Comparison of ENCODE assay signal across 8 cellular contexts in genomic region chr9:27528886-27529315, GRCh38. TPM values are rescaled to one million over a fixed set of nuclear protein-coding genes. Genes with fewer than 3 reads are reported as not detected.
A peak's percentile ranks its signal among the peaks of the same experiment; 100 is the strongest.
DNase-seq lines count a peak whose midpoint lies in the region; ATAC-seq and TF ChIP-seq lines count a peak whose summit lies in the region.

No MANE protein-coding gene starts in this region.

- no peaks in the 10 kb centered on the region for H3K36me3 Mint-ChIP-seq in natural killer cell treated with Interleukin-12 subunit alpha and Interleukin-12 subunit beta and Interleukin-15 and Interleukin-18, amount 100 ng/mL, for 72 hours

- H3K27me3 Mint-ChIP-seq in natural killer cell treated with Interleukin-12 subunit alpha and Interleukin-12 subunit beta and Interleukin-15 and Interleukin-18, amount 100 ng/mL, for 72 hours = peaks cover 25 to 28% of the 10 kb centered on the region in 2 donors

- peak overlapping the region in 1 of 2 experiments; percentile 52; a peak in 2 of 4 replicates for H3K4me3 ChIP-seq in DND-41 (ENCODE audit: low read depth in 1 of 2, low read length in 2 of 2)
- H3K4me3 ChIP-seq in Loucy (ENCODE audit: low read length, poor library complexity, severe bottlenecking) = peak overlapping the region; percentile 79
- peak overlapping the region; percentile 52 for H3K4me3 ChIP-seq in fibroblast of pulmonary artery (replicated peaks; ENCODE audit: low read depth, low read length)
- H3K4me3 ChIP-seq in thymus (ENCODE audit: low read length) = peak overlapping the region; percentile 64

- peaks cover 0 to 6% of the 10 kb centered on the region in 2 donors for H3K4me1 Mint-ChIP-seq in natural killer cell treated with Interleukin-12 subunit alpha and Interleukin-12 subunit beta and Interleukin-15 and Interleukin-18, amount 100 ng/mL, for 72 hours (ENCODE audit: low read depth in 2 of 2)

- WGBS in thymus = under 1% methylated on average over 25 of the region's 25 CpGs

- no peaks in the 10 kb centered on the region for H3K9me3 Mint-ChIP-seq in natural killer cell treated with Interleukin-12 subunit alpha and Interleukin-12 subunit beta and Interleukin-15 and Interleukin-18, amount 100 ng/mL, for 72 hours

- no peaks in the 10 kb centered on the region for H3K9me2 ChIP-seq in Loucy (replicated peaks; ENCODE audit: low read depth, low read length)

- ATAC-seq in DND-41 (ENCODE audit: insufficient read depth, low read depth) (no peak), GM21717 (IDR thresholded peaks at IDR 0.05; ENCODE audit: unreplicated experiment) (peak; percentile 72)
- ATAC-seq in natural killer cell treated with Interleukin-12 subunit alpha and Interleukin-12 subunit beta and Interleukin-15 and Interleukin-18, amount 100 ng/mL, for 72 hours = peak; percentile 79 to 86

- H3K27ac ChIP-seq in DND-41 (ENCODE audit: low read length) (no peak overlapping the region), thymus (ENCODE audit: low read depth) (peak overlapping the region; percentile 77)

- peaks cover 11% of the 10 kb centered on the region; the same call in 1 of the 2 replicates for H3K4me1 ChIP-seq in DND-41 (ENCODE audit: insufficient read depth, low read length)
- no peaks in the 10 kb centered on the region for H3K4me1 ChIP-seq in Loucy (ENCODE audit: insufficient read depth, low read length, poor library complexity, severe bottlenecking)
- H3K4me1 ChIP-seq in thymus (ENCODE audit: control insufficient read depth, insufficient read depth, low read length) = peaks cover 10% of the 10 kb centered on the region

- DNase-seq in DND-41 = no peak
- peak; percentile 9 for DNase-seq in activated T-helper 1 cell treated with Interleukin-2 at 50 U/mL for 16 hours (ENCODE audit: low read depth)
- peak; percentile 11 for DNase-seq in fibroblast of pulmonary artery (ENCODE audit: low read depth)
- peak; percentile 79 for DNase-seq in natural killer cell treated with Interleukin-12 subunit alpha and Interleukin-12 subunit beta and Interleukin-15 and Interleukin-18, amount 100 ng/mL, for 72 hours (ENCODE audit: low spot score)
- DNase-seq in DMS79 (lab: John Stamatoyannopoulos, UW) = no peak

- no peaks in the 10 kb centered on the region for H3K36me3 ChIP-seq in DND-41 (ENCODE audit: insufficient read depth, low read length)
- no peaks in the 10 kb centered on the region for H3K36me3 ChIP-seq in Loucy (ENCODE audit: insufficient read depth, low read length)
- H3K36me3 ChIP-seq in thymus (ENCODE audit: control insufficient read depth, insufficient read depth) = no peaks in the 10 kb centered on the region

- peaks cover 34% of the 10 kb centered on the region for H3K27me3 ChIP-seq in DND-41 (ENCODE audit: insufficient read depth, low read length, poor library complexity)
- H3K27me3 ChIP-seq in Loucy (ENCODE audit: insufficient read depth, low read length, poor library complexity, severe bottlenecking) = peaks cover 15% of the 10 kb centered on the region
- H3K27me3 ChIP-seq in thymus (ENCODE audit: control insufficient read depth, insufficient read depth) = peaks cover 4% of the 10 kb centered on the region

- no peaks in the 10 kb centered on the region for H3F3A ChIP-seq in Loucy (ENCODE audit: low read depth)

- peak overlapping the region in 1 of 2 donors; percentile 48 for H3K27ac Mint-ChIP-seq in natural killer cell treated with Interleukin-12 subunit alpha and Interleukin-12 subunit beta and Interleukin-15 and Interleukin-18, amount 100 ng/mL, for 72 hours

- H3K9me3 ChIP-seq in DND-41 (ENCODE audit: insufficient read depth, low read length, severe bottlenecking) (no peaks in the 10 kb centered on the region), Loucy (ENCODE audit: insufficient read depth, low read depth, low read length) (no peaks in the 10 kb centered on the region), thymus (ENCODE audit: control insufficient read depth) (no peaks in the 10 kb centered on the region)

- peak overlapping the region; percentile 79 for H3K4me3 Mint-ChIP-seq in natural killer cell treated with Interleukin-12 subunit alpha and Interleukin-12 subunit beta and Interleukin-15 and Interleukin-18, amount 100 ng/mL, for 72 hours

- H3K79me2 ChIP-seq in DND-41 (ENCODE audit: insufficient read depth, low read length) (no peaks in the 10 kb centered on the region), Loucy (ENCODE audit: insufficient read depth, low read length) (no peaks in the 10 kb centered on the region)

- 0 out of 2 replicates have a peak, but pooled peaks cover 3% of the 10 kb centered on the region for H4K20me1 ChIP-seq in DND-41 (ENCODE audit: insufficient read depth, low read length)
- H4K20me1 ChIP-seq in Loucy (ENCODE audit: insufficient read depth, low read length, poor library complexity, severe bottlenecking) = no peaks in the 10 kb centered on the region

- H3K4me2 ChIP-seq in DND-41 (ENCODE audit: insufficient read depth, low read length) = peak overlapping the region; percentile 83
- peak overlapping the region; percentile 80 for H3K4me2 ChIP-seq in Loucy (ENCODE audit: low read depth, low read length, poor library complexity, severe bottlenecking)

- peak overlapping the region; percentile 35; the same call in 1 of the 2 replicates for H3K9ac ChIP-seq in DND-41 (ENCODE audit: low read depth, low read length)
- peak overlapping the region; percentile 64 for H3K9ac ChIP-seq in Loucy (ENCODE audit: low read depth, low read length, poor library complexity, severe bottlenecking)

- no peak for TF ChIP-seq CTCF in DND-41 (IDR thresholded peaks at IDR 0.05; ENCODE audit: borderline replicate concordance, extremely low read depth, low read length, poor library complexity, severe bottlenecking)
- TF ChIP-seq CTCF in Loucy (conservative IDR thresholded peaks at IDR 0.05; ENCODE audit: low read length) = no peak
- no peak for TF ChIP-seq CTCF in fibroblast of pulmonary artery (IDR thresholded peaks at IDR 0.05; ENCODE audit: low read length, missing control alignments)

- no peak overlapping the region for H2AFZ ChIP-seq in DND-41 (ENCODE audit: low read depth, low read length)
- H2AFZ ChIP-seq in Loucy (ENCODE audit: low read length) = peak overlapping the region; percentile 93

RNA-seq across cellular contexts. Expression of gene MOB3B, which starts 0.7 kb away (rescaled TPM):
- under 1 TPM; 0.11 to 0.59 TPM for total RNA-seq in natural killer cell treated with Interleukin-12 subunit alpha and Interleukin-12 subunit beta and Interleukin-15 and Interleukin-18, amount 100 ng/mL, for 72 hours
- polyA plus RNA-seq in thymus = 7.8 TPM

RNA-seq across cellular contexts. Expression of gene IFNK, which starts 4.8 kb away (rescaled TPM):
- total RNA-seq in natural killer cell treated with Interleukin-12 subunit alpha and Interleukin-12 subunit beta and Interleukin-15 and Interleukin-18, amount 100 ng/mL, for 72 hours = not detected
- 0.52 TPM for polyA plus RNA-seq in thymus

RNA-seq across cellular contexts. Expression of gene C9orf72, which starts 44.4 kb away (rescaled TPM):
- 1 to 10 TPM; 4.0 to 6.1 TPM for total RNA-seq in natural killer cell treated with Interleukin-12 subunit alpha and Interleukin-12 subunit beta and Interleukin-15 and Interleukin-18, amount 100 ng/mL, for 72 hours
- 38.1 TPM for polyA plus RNA-seq in thymus

Comparison
In these comparisons a context has a peak if more than half of its experiments do, and no peak if none do; other contexts are left out.
1. DNase-seq: peak in activated T-helper 1 cell treated with Interleukin-2 at 50 U/mL for 16 hours (single experiment), fibroblast of pulmonary artery (single experiment) and natural killer cell treated with Interleukin-12 subunit alpha and Interleukin-12 subunit beta and Interleukin-15 and Interleukin-18, amount 100 ng/mL, for 72 hours (single experiment); none in DND-41 (single experiment) and DMS79 (single experiment).